Comparison of ENCODE assay signal across 9 cellular contexts in genomic region chr6:125791820-125792165, GRCh38. TPM values are rescaled to one million over a fixed set of nuclear protein-coding genes. Genes with fewer than 3 reads are reported as not detected.
DNase-seq lines count a peak whose midpoint lies in the region; ATAC-seq and TF ChIP-seq lines count a peak whose summit lies in the region.
"Had no signal": no experiment of that assay in that cellular context is flagged by ENCODE, and none has a peak within 500 bp of the region (broad histone marks: within the 10 kb centered on the region; RNA-seq: fewer than 3 reads in every experiment).

No MANE protein-coding gene starts in this region.

- peaks cover 34% of the 10 kb centered on the region for H3K36me3 Mint-ChIP-seq in stimulated activated naive CD8-positive, alpha-beta T cell treated with anti-CD3 and anti-CD28 coated beads, Interleukin-15, Interleukin-2, amounts not matched to agents 100 ng/mL and 50 ng/mL, for 24 hours (ENCODE audit: low read depth)

- H4K91ac ChIP-seq in mesenchymal stem cell (ENCODE audit: low read length) = no peak overlapping the region

- H2AK5ac ChIP-seq in mesenchymal stem cell (ENCODE audit: low read length, severe bottlenecking) = no peak overlapping the region

- H3K27ac Mint-ChIP-seq in stimulated activated naive CD8-positive, alpha-beta T cell treated with anti-CD3 and anti-CD28 coated beads, Interleukin-15, Interleukin-2, amounts not matched to agents 100 ng/mL and 50 ng/mL, for 24 hours = peak overlapping the region; percentile 74

- no peak for TF ChIP-seq CTCF in body of pancreas (IDR thresholded peaks at IDR 0.05)

- no peak overlapping the region for H3K14ac ChIP-seq in mesenchymal stem cell (ENCODE audit: low read length in 2 of 2)

- H2BK5ac ChIP-seq in mesenchymal stem cell (ENCODE audit: low read depth, low read length, poor library complexity, severe bottlenecking) = no peak overlapping the region

- H3K79me1 ChIP-seq in mesenchymal stem cell (replicated peaks; ENCODE audit: low read length, poor library complexity, severe bottlenecking) = peaks cover 6% of the 10 kb centered on the region

- no peak for DNase-seq in stimulated activated naive CD8-positive, alpha-beta T cell treated with anti-CD3 and anti-CD28 coated beads, Interleukin-15, Interleukin-2, amounts not matched to agents 100 U/mL and 50 U/mL, for 24 hours
- DNase-seq in body of pancreas (no peak), mesenchymal stem cell (no peak), aorta (no peak), NCI-H526 (lab: John Stamatoyannopoulos, UW) (no peak), NCI-H2107 (lab: John Stamatoyannopoulos, UW) (no peak)
- DNase-seq in effector CD8-positive, alpha-beta T cell (lab: John Stamatoyannopoulos, UW) = no peak

- H3K4me3 ChIP-seq in body of pancreas = no peak overlapping the region
- peak overlapping the region in 1 of 2 experiments; percentile 97 for H3K4me3 ChIP-seq in mesenchymal stem cell (ENCODE audit: insufficient read depth in 1 of 2, low read depth in 1 of 2, low read length in 2 of 2)
- H3K4me3 ChIP-seq in aorta (ENCODE audit: low read length in 2 of 2) = peak overlapping the region; percentile 85 to 97

- H3K4me3 Mint-ChIP-seq in stimulated activated naive CD8-positive, alpha-beta T cell treated with anti-CD3 and anti-CD28 coated beads, Interleukin-15, Interleukin-2, amounts not matched to agents 100 ng/mL and 50 ng/mL, for 24 hours = peak overlapping the region; percentile 90

- H3K18ac ChIP-seq in mesenchymal stem cell (ENCODE audit: low read depth in 1 of 2, low read length in 2 of 2) = no peak overlapping the region

- H2AFZ ChIP-seq in mesenchymal stem cell (ENCODE audit: low read depth, low read length) = no peak overlapping the region

- H3K9me3 ChIP-seq in body of pancreas = no peaks in the 10 kb centered on the region
- no peaks in the 10 kb centered on the region for H3K9me3 ChIP-seq in mesenchymal stem cell (ENCODE audit: control insufficient read depth, low read length)
- no peaks in the 10 kb centered on the region for H3K9me3 ChIP-seq in aorta (ENCODE audit: control insufficient read depth, low read length)

- peak overlapping the region; percentile 90 for H3K9ac ChIP-seq in mesenchymal stem cell (ENCODE audit: low read length)

- H3K4me1 Mint-ChIP-seq in stimulated activated naive CD8-positive, alpha-beta T cell treated with anti-CD3 and anti-CD28 coated beads, Interleukin-15, Interleukin-2, amounts not matched to agents 100 ng/mL and 50 ng/mL, for 24 hours (ENCODE audit: low read depth) = peaks cover 67% of the 10 kb centered on the region

- no peak for TF ChIP-seq POLR2A in body of pancreas (IDR thresholded peaks at IDR 0.05)

- no peak overlapping the region for H2BK120ac ChIP-seq in mesenchymal stem cell (ENCODE audit: low read depth, low read length)

- no peak overlapping the region for H3K4ac ChIP-seq in mesenchymal stem cell (ENCODE audit: low read depth in 1 of 2, low read length in 2 of 2)

- H4K8ac ChIP-seq in mesenchymal stem cell (ENCODE audit: low read length) = no peak overlapping the region

- no peaks in the 10 kb centered on the region for H3K36me3 ChIP-seq in body of pancreas (replicated peaks in 1 of 2; ENCODE audit: insufficient read depth in 1 of 2, low read depth in 2 of 2)
- H3K36me3 ChIP-seq in mesenchymal stem cell (ENCODE audit: control insufficient read depth in 1 of 2, insufficient read depth in 2 of 2, low read depth in 1 of 2, low read length in 2 of 2) = peaks cover 0 to 2% of the 10 kb centered on the region in 2 experiments
- H3K36me3 ChIP-seq in aorta (ENCODE audit: control insufficient read depth in 1 of 2, insufficient read depth in 2 of 2, low read length in 1 of 2) = no peaks in the 10 kb centered on the region

- no peak overlapping the region for H2BK12ac ChIP-seq in mesenchymal stem cell (ENCODE audit: low read length in 2 of 2)

- no peak for ATAC-seq in stimulated activated naive CD8-positive, alpha-beta T cell treated with anti-CD3 and anti-CD28 coated beads, Interleukin-15, Interleukin-2, amounts not matched to agents 100 U/mL and 50 U/mL, for 24 hours
- ATAC-seq in body of pancreas = no peak
- ATAC-seq in aorta (ENCODE audit: low FRiP score) = no peak

- H3K27me3 Mint-ChIP-seq in stimulated activated naive CD8-positive, alpha-beta T cell treated with anti-CD3 and anti-CD28 coated beads, Interleukin-15, Interleukin-2, amounts not matched to agents 100 ng/mL and 50 ng/mL, for 24 hours = no peaks in the 10 kb centered on the region

- H3K4me1 ChIP-seq in body of pancreas (peaks cover 29% of the 10 kb centered on the region), mesenchymal stem cell (ENCODE audit: control insufficient read depth, insufficient read depth, low read depth, low read length) (peaks cover 8% of the 10 kb centered on the region), aorta (ENCODE audit: control insufficient read depth in 1 of 2, insufficient read depth in 2 of 2, low read length in 2 of 2) (no peaks in the 10 kb centered on the region)

- H3K4me2 ChIP-seq in mesenchymal stem cell (ENCODE audit: low read length, poor library complexity, severe bottlenecking) = peak overlapping the region; percentile 99

- intact Hi-C loops in body of pancreas (cut with DNase I) (loop anchor here (10.0 kb wide), 1 partner anchor 173 kb away; no protein-coding TSS in a partner anchor), aorta (cut with DNase I) (no loop called here)

- no peaks in the 10 kb centered on the region for H3K27me3 ChIP-seq in body of pancreas
- H3K27me3 ChIP-seq in mesenchymal stem cell (ENCODE audit: control insufficient read depth in 1 of 2, insufficient read depth in 1 of 2, low read length in 2 of 2) = no peaks in the 10 kb centered on the region
- no peaks in the 10 kb centered on the region for H3K27me3 ChIP-seq in aorta (ENCODE audit: control insufficient read depth in 1 of 2, insufficient read depth in 2 of 2, low read length in 1 of 2)

- H3K27ac ChIP-seq in body of pancreas (peak overlapping the region in 3 of 4 donors; percentile 93 to 97 (median 94)), mesenchymal stem cell (ENCODE audit: low read length, poor library complexity, severe bottlenecking) (no peak overlapping the region), aorta (ENCODE audit: low read depth in 1 of 2, low read length in 2 of 2) (no peak overlapping the region)

- H2BK15ac ChIP-seq in mesenchymal stem cell (ENCODE audit: low read depth, poor library complexity, severe bottlenecking) = no peak overlapping the region

- no peak overlapping the region for H3K23ac ChIP-seq in mesenchymal stem cell (ENCODE audit: low read length in 2 of 2)

- no peaks in the 10 kb centered on the region for H3K9me3 Mint-ChIP-seq in stimulated activated naive CD8-positive, alpha-beta T cell treated with anti-CD3 and anti-CD28 coated beads, Interleukin-15, Interleukin-2, amounts not matched to agents 100 ng/mL and 50 ng/mL, for 24 hours

RNA-seq across cellular contexts. Expression of gene NCOA7, which starts 1.0 kb away (rescaled TPM):
- 10 to 100 TPM; 26.5 to 30.0 TPM for total RNA-seq in body of pancreas
- polyA plus RNA-seq in mesenchymal stem cell (2013, experiment 1 of 2) = 22.8 TPM
- polyA plus RNA-seq in mesenchymal stem cell (2013, experiment 2 of 2) = 21.7 TPM
- 10 to 100 TPM; 57.1 to 82.1 TPM for total RNA-seq in aorta
- 10 to 100 TPM; 12.3 to 23.6 TPM for polyA plus RNA-seq in aorta

RNA-seq across cellular contexts. Expression of gene HEY2, which starts 42.4 kb away (rescaled TPM):
- 1 to 10 TPM; 2.6 to 7.3 TPM for total RNA-seq in body of pancreas
- polyA plus RNA-seq in mesenchymal stem cell (2013, experiment 1 of 2) = 0.29 TPM
- 0.25 TPM for polyA plus RNA-seq in mesenchymal stem cell (2013, experiment 2 of 2)
- total RNA-seq in aorta = 10 to 100 TPM; 19.1 to 23.9 TPM
- 10 to 100 TPM; 25.0 to 46.1 TPM for polyA plus RNA-seq in aorta
- total RNA-seq: bronchial epithelial cell had no signal

Comparison
In these comparisons a context has a peak if more than half of its experiments do, and no peak if none do; other contexts are left out.
1. H3K27ac ChIP-seq: peak in body of pancreas (3 of 4); none in mesenchymal stem cell (single experiment) and aorta (0 of 2).
2. H3K4me3 ChIP-seq: peak in aorta (2 of 2); none in body of pancreas (0 of 2).